5 cellular contexts compared by ENCODE assay signal in genomic region chr7:84049437-84049836, GRCh38.
DNase-seq lines count a peak whose midpoint lies in the region; ATAC-seq, FAIRE-seq and TF ChIP-seq lines count a peak whose summit lies in the region.
"Not testable (repeated sequence)": the region's sequence is repeated elsewhere in the genome, so short reads cannot be mapped to it uniquely, and the experiment has no call there.

No MANE protein-coding gene starts in this region.

- not testable (repeated sequence) for H2BK5ac ChIP-seq in IMR-90 (ENCODE audit: low read depth, low read length, poor library complexity, severe bottlenecking)

- DNase-seq in A549 (ENCODE audit: low read depth in 1 of 2, low spot score in 1 of 2); IMR-90; RWPE2 (ENCODE audit: low spot score); K562 (ENCODE audit: extremely low read depth in 1 of 4, low spot score in 3 of 4); HepG2 (ENCODE audit: low spot score): not testable (repeated sequence)

- H2BK15ac ChIP-seq in IMR-90 (ENCODE audit: low read depth, low read length), result not testable (repeated sequence)

- H3K4ac ChIP-seq in IMR-90 (ENCODE audit: low read depth, low read length), result not testable (repeated sequence)

- H4K8ac ChIP-seq in IMR-90 (ENCODE audit: low read depth in 2 of 2, low read length in 2 of 2), result not testable (repeated sequence)

- H2BK20ac ChIP-seq in IMR-90 (ENCODE audit: low read depth, low read length), result not testable (repeated sequence)

- not testable (repeated sequence) for H4K5ac ChIP-seq in IMR-90 (ENCODE audit: low read depth, low read length)

- in situ Hi-C loops in IMR-90 (cut with MboI; ENCODE audit: low sequenced_read_pairs); K562 (cut with MboI); HepG2 (cut with HindIII; ENCODE audit: extremely low pct_ligation_motif_present, low pct_unique_long_range_greater_than_20kb): not testable (repeated sequence)

- not testable (repeated sequence) for H3K79me2 ChIP-seq in K562 (ENCODE audit: control insufficient read depth, insufficient read depth, low read length); HepG2 (ENCODE audit: insufficient read depth, low read length)

- H2AK5ac ChIP-seq in IMR-90 (ENCODE audit: low read depth, low read length), result not testable (repeated sequence)

- CTCF ChIA-PET in A549 (lab: Yijun Ruan, JAX); IMR-90 (lab: Yijun Ruan, JAX); K562 (lab: Yijun Ruan, JAX; ENCODE audit: low intra/inter-chr PET ratio); HepG2 (lab: Yijun Ruan, JAX; ENCODE audit: low intra/inter-chr PET ratio, low total read pairs): not testable (repeated sequence)

- H3K4me2 ChIP-seq in A549; IMR-90 (ENCODE audit: low read depth, low read length); K562 (ENCODE audit: insufficient read depth, low read length); HepG2 (ENCODE audit: low read depth, low read length): not testable (repeated sequence)

- H4K91ac ChIP-seq in IMR-90 (ENCODE audit: insufficient read depth, low read depth, low read length), result not testable (repeated sequence)

- not testable (repeated sequence) for H3K79me1 ChIP-seq in IMR-90 (ENCODE audit: low read depth in 1 of 2, low read length in 2 of 2)

- not testable (repeated sequence) for H3K4me3 ChIP-seq in A549; IMR-90 (ENCODE audit: insufficient read depth, low read depth, low read length); RWPE2 (ENCODE audit: severe bottlenecking); K562; HepG2 (replicated peaks in 1 of 3; ENCODE audit: insufficient read depth in 1 of 3, low read depth in 2 of 3, low read length in 3 of 3)

- H2AK9ac ChIP-seq in IMR-90 (replicated peaks; ENCODE audit: low read depth, low read length, poor library complexity), result not testable (repeated sequence)

- H3K9ac ChIP-seq in IMR-90 (ENCODE audit: low read depth, low read length); K562 (ENCODE audit: insufficient read depth in 1 of 2, low read depth in 2 of 2, low read length in 2 of 2); HepG2 (ENCODE audit: insufficient read depth, low read depth, low read length): not testable (repeated sequence)

- not testable (repeated sequence) for H3K14ac ChIP-seq in IMR-90 (replicated peaks; ENCODE audit: low read depth, low read length)

- intact Hi-C loops in IMR-90 (cut with micrococcal nuclease); K562 (cut with micrococcal nuclease); HepG2 (cut with micrococcal nuclease; ENCODE audit: unreplicated experiment): not testable (repeated sequence)

- not testable (repeated sequence) for TF ChIP-seq CTCF in A549 (IDR thresholded peaks at IDR 0.05); IMR-90 (conservative IDR thresholded peaks at IDR 0.05; ENCODE audit: low read depth, low read length); RWPE2 (IDR thresholded peaks at IDR 0.05; ENCODE audit: poor library complexity, severe bottlenecking); K562 (IDR thresholded peaks at IDR 0.05 in 2 of 3, conservative IDR thresholded peaks at IDR 0.05 in 1 of 3; ENCODE audit: insufficient read depth in 2 of 3, low read depth in 1 of 3, low read length in 3 of 3); HepG2 (CRISPR knock-in tag; IDR thresholded peaks at IDR 0.05)

- not testable (repeated sequence) for TF ChIP-seq POLR2A in A549 (IDR thresholded peaks at IDR 0.05; ENCODE audit: low read length); IMR-90 (IDR thresholded peaks at IDR 0.05; ENCODE audit: low read depth, low read length); K562 (conservative IDR thresholded peaks at IDR 0.05); HepG2 (IDR thresholded peaks at IDR 0.05; ENCODE audit: insufficient read depth in 1 of 2, low read depth in 2 of 2, low read length in 2 of 2)

- not testable (repeated sequence) for H3K56ac ChIP-seq in IMR-90 (ENCODE audit: extremely low read depth, insufficient read depth, low read length)

- dilution Hi-C loops in IMR-90 (cut with HindIII; ENCODE audit: low sequenced_read_pairs, unreplicated experiment), result not testable (repeated sequence)

- not testable (repeated sequence) for ATAC-seq in A549; IMR-90 (ENCODE audit: low read depth); RWPE2 (ENCODE audit: low read depth); K562; HepG2

- FAIRE-seq in A549 (lab: Jason Lieb, UNC); K562 (lab: Jason Lieb, UNC); HepG2 (lab: Jason Lieb, UNC): not testable (repeated sequence)

- not testable (repeated sequence) for TF ChIP-seq RAD21 in A549 (conservative IDR thresholded peaks at IDR 0.05 in 1 of 2, IDR thresholded peaks at IDR 0.05 in 1 of 2); IMR-90 (IDR thresholded peaks at IDR 0.05; ENCODE audit: low read length); K562 (CRISPR knock-in tag; conservative IDR thresholded peaks at IDR 0.05 in 1 of 2, IDR thresholded peaks at IDR 0.05 in 1 of 2); HepG2 (CRISPR knock-in tag; IDR thresholded peaks at IDR 0.05)

- not testable (repeated sequence) for BruUV-seq in IMR-90 (replicated peaks; lab: Mats Ljungman, UMichigan); K562 (replicated peaks; lab: Mats Ljungman, UMichigan); HepG2 (replicated peaks; lab: Mats Ljungman, UMichigan)

- not testable (repeated sequence) for H2AFZ ChIP-seq in IMR-90 (replicated peaks; ENCODE audit: low read length, poor library complexity); K562 (ENCODE audit: low read depth, low read length); HepG2 (ENCODE audit: low read length)

- H3K4me1 ChIP-seq in A549; IMR-90 (ENCODE audit: control insufficient read depth, insufficient read depth, low read length); RWPE2 (ENCODE audit: insufficient read depth, poor library complexity, severe bottlenecking); K562 (replicated peaks in 1 of 2; ENCODE audit: control insufficient read depth in 2 of 2, insufficient read depth in 2 of 2, low read length in 2 of 2): not testable (repeated sequence)
- peaks cover 33% of the 10 kb centered on the region for H3K4me1 ChIP-seq in HepG2 (ENCODE audit: insufficient read depth, low read length)

- not testable (repeated sequence) for H3K23ac ChIP-seq in IMR-90 (ENCODE audit: low read depth, low read length)

- not testable (repeated sequence) for H3K9me1 ChIP-seq in IMR-90 (ENCODE audit: insufficient read depth, low read length); K562 (ENCODE audit: control insufficient read depth, insufficient read depth, low read length)

- H3K27me3 ChIP-seq in IMR-90 (ENCODE audit: control insufficient read depth, insufficient read depth, low read length); RWPE2 (ENCODE audit: insufficient read depth, poor library complexity, severe bottlenecking); K562 (ENCODE audit: control insufficient read depth in 2 of 2, insufficient read depth in 2 of 2, low read length in 2 of 2); HepG2 (ENCODE audit: control insufficient read depth in 1 of 2, insufficient read depth in 2 of 2, low read length in 2 of 2): not testable (repeated sequence)

- TF ChIP-seq EP300 in A549 (IDR thresholded peaks at IDR 0.05); K562 (IDR thresholded peaks at IDR 0.05; ENCODE audit: low read length); HepG2 (IDR thresholded peaks at IDR 0.05; ENCODE audit: low read depth in 2 of 2, low read length in 2 of 2); HepG2 (CRISPR knock-in tag; IDR thresholded peaks at IDR 0.05; ENCODE audit: borderline replicate concordance): not testable (repeated sequence)

- not testable (repeated sequence) for H4K20me1 ChIP-seq in IMR-90 (ENCODE audit: insufficient read depth, low read length); K562 (replicated peaks; ENCODE audit: control insufficient read depth, insufficient read depth, low read length); HepG2 (ENCODE audit: insufficient read depth, low read length)

- not testable (repeated sequence) for H3K27ac ChIP-seq in A549; IMR-90 (ENCODE audit: insufficient read depth, low read length); K562 (ENCODE audit: extremely low read depth, low read depth, low read length); HepG2 (ENCODE audit: extremely low read length, insufficient read depth, low read length)
- peak overlapping the region; percentile 23 for H3K27ac ChIP-seq in RWPE2 (ENCODE audit: poor library complexity, severe bottlenecking)

- H2BK120ac ChIP-seq in IMR-90 (ENCODE audit: low read depth, low read length), result not testable (repeated sequence)

- H3K18ac ChIP-seq in IMR-90 (ENCODE audit: low read depth, low read length), result not testable (repeated sequence)

- POLR2A ChIA-PET in A549 (lab: Yijun Ruan, JAX); IMR-90 (lab: Charles Lee; ENCODE audit: unreplicated experiment); K562 (lab: Yijun Ruan, JAX); HepG2 (lab: Yijun Ruan, JAX): not testable (repeated sequence)

- not testable (repeated sequence) for H3K36me3 ChIP-seq in IMR-90 (ENCODE audit: control insufficient read depth, insufficient read depth, low read length); RWPE2 (ENCODE audit: low read depth); K562 (ENCODE audit: control insufficient read depth, insufficient read depth, low read length); HepG2 (replicated peaks in 1 of 2; ENCODE audit: control insufficient read depth in 1 of 2, insufficient read depth in 2 of 2, low read length in 2 of 2)

- H3K9me3 ChIP-seq in A549; IMR-90 (ENCODE audit: control insufficient read depth, insufficient read depth, low read length); RWPE2 (ENCODE audit: severe bottlenecking); K562 (replicated peaks; ENCODE audit: control insufficient read depth, insufficient read depth, low read depth, low read length); HepG2 (ENCODE audit: low read length): not testable (repeated sequence)
